1 cellular context compared by ENCODE assay signal in genomic region chr22:46052801-46053562, GRCh38.
TF ChIP-seq lines count a peak whose summit lies in the region.

No MANE protein-coding gene starts in this region.

TF ChIP-seq in SK-N-SH, 30 proteins besides CTCF, POLR2A, EP300 and RAD21 (continued from another document):
- TF ChIP-seq IRF3 (IDR thresholded peaks at IDR 0.05; ENCODE audit: low read depth, low read length) (no peak), GABPA (IDR thresholded peaks at IDR 0.05; ENCODE audit: low read depth) (no peak), FOSL2 (IDR thresholded peaks at IDR 0.05; ENCODE audit: borderline replicate concordance, low read depth) (no peak), GATA2 (CRISPR knock-in tag; IDR thresholded peaks at IDR 0.05) (no peak; the same call in 1 of the 2 replicates), MAX (IDR thresholded peaks at IDR 0.05; ENCODE audit: low read depth) (peak; percentile 3; the same call in 1 of the 2 replicates), NFIC (IDR thresholded peaks at IDR 0.05; ENCODE audit: borderline replicate concordance) (no peak), PBX3 (IDR thresholded peaks at IDR 0.05) (no peak), RFX5 (IDR thresholded peaks at IDR 0.05; ENCODE audit: low read length) (no peak)
